In genomic region chr9:90102292-90102901, GRCh38 we compare ENCODE assay signal across 1 cellular context.
TF ChIP-seq lines count a peak whose summit lies in the region.

No MANE protein-coding gene starts in this region.

TF ChIP-seq in GM23338, 12 proteins besides CTCF, POLR2A, EP300 and RAD21 (continued from another document):
- TF ChIP-seq ZNF462 (CRISPR knock-in tag; IDR thresholded peaks at IDR 0.05) (no peak), STAT1 (IDR thresholded peaks at IDR 0.05; ENCODE audit: unreplicated experiment) (no peak), POLR2AphosphoS5 (IDR thresholded peaks at IDR 0.05; ENCODE audit: low read depth) (no peak), CREB1 (CRISPR knock-in tag; IDR thresholded peaks at IDR 0.05; ENCODE audit: low read depth) (peak; percentile 61)
